In genomic region chr1:241998950-241999495, GRCh38 we compare ENCODE assay signal across 9 cellular contexts. TPM values are rescaled to one million over a fixed set of nuclear protein-coding genes. Genes with fewer than 3 reads are reported as not detected.
DNase-seq lines count a peak whose midpoint lies in the region; ATAC-seq and TF ChIP-seq lines count a peak whose summit lies in the region.
"Had no signal": no experiment of that assay in that cellular context is flagged by ENCODE, and none has a peak within 500 bp of the region (broad histone marks: within the 10 kb centered on the region; RNA-seq: fewer than 3 reads in every experiment).

TSS of gene MAP1LC3C (minus strand) at chr1:241999098. CDS start at chr1:241999008, 90 bp downstream.

- H3K4me1 ChIP-seq in Karpas-422 (ENCODE audit: low read length): peaks cover 4% of the 10 kb centered on the region

- no peaks in the 10 kb centered on the region for H4K20me1 ChIP-seq in Karpas-422 (ENCODE audit: insufficient read depth, low read depth, low read length)

- H3K36me3 ChIP-seq in Karpas-422 (ENCODE audit: insufficient read depth, low read length): no peaks in the 10 kb centered on the region

- peak within 1 kb of the TSS; percentile 54 for H3K4me3 ChIP-seq in AG04449 (ENCODE audit: low read depth, low read length)
- no peak within 1 kb of the TSS for H3K4me3 ChIP-seq in Karpas-422 (ENCODE audit: low read length)

- intact Hi-C loops in natural killer cell (cut with micrococcal nuclease): loop anchor here (1.0 kb wide), 3 partner anchors 103 to 468 kb away; no protein-coding TSS in a partner anchor

- no peak within 1 kb of the TSS for H3K4me2 ChIP-seq in Karpas-422 (ENCODE audit: low read depth, low read length, poor library complexity, severe bottlenecking)

- H2AFZ ChIP-seq in Karpas-422 (ENCODE audit: low read length): no peak within 1 kb of the TSS

- ATAC-seq in natural killer cell: no peak

- no peak within 1 kb of the TSS for H3K27ac ChIP-seq in Karpas-422 (ENCODE audit: low read length)

- H3K4me1 Mint-ChIP-seq in IgD-negative memory B cell: peaks cover 0 to 3% (median 2%) of the 10 kb centered on the region in 3 donors
- H3K4me1 Mint-ChIP-seq in endothelial cell (ENCODE audit: unreplicated experiment): peaks cover 14% of the 10 kb centered on the region
- H3K4me1 Mint-ChIP-seq in natural killer cell: peaks cover 6% of the 10 kb centered on the region in 2 donors

- H3K36me3 Mint-ChIP-seq in IgD-negative memory B cell: peaks cover 5% of the 10 kb centered on the region
- H3K36me3 Mint-ChIP-seq in endothelial cell (ENCODE audit: low read depth, unreplicated experiment): no peaks in the 10 kb centered on the region
- H3K36me3 Mint-ChIP-seq in natural killer cell: no peaks in the 10 kb centered on the region

- H3K79me2 ChIP-seq in Karpas-422 (ENCODE audit: low read length): no peaks in the 10 kb centered on the region

- no peak within 1 kb of the TSS for H3K9ac ChIP-seq in Karpas-422 (ENCODE audit: low read length)

- H3K27me3 Mint-ChIP-seq in IgD-negative memory B cell: peaks cover 2% of the 10 kb centered on the region
- H3K27me3 Mint-ChIP-seq in endothelial cell (ENCODE audit: unreplicated experiment): peaks cover 6% of the 10 kb centered on the region
- no peaks in the 10 kb centered on the region for H3K27me3 Mint-ChIP-seq in natural killer cell (ENCODE audit: low read depth in 2 of 2)

- CTCF ChIA-PET in AG04449 (lab: Yijun Ruan, JAX): interaction anchor here (0.8 to 7.2 kb wide), 29 partner anchors 9 to 462 kb away, joined by 3 to 73 read pairs (median 4); partner anchors contain the start of gene EXO1

- DNase-seq in AG04449 (ENCODE audit: low read depth, low spot score) (no peak), endothelial cell (ENCODE audit: low spot score) (peak; percentile 22), natural killer cell (no peak), amniotic stem cell (lab: John Stamatoyannopoulos, UW) (no peak), NCI-H128 (lab: John Stamatoyannopoulos, UW; ENCODE audit: unreplicated experiment) (no peak), NCI-H526 treated with DMSO at 0.1 percent for 48 hours (lab: John Stamatoyannopoulos, UW) (no peak), Karpas-422 (no peak)
- DNase-seq: NCI-H774 had no signal

- peak within 1 kb of the TSS in 3 of 4 donors; percentile 70 to 83 (median 77) for H3K4me3 Mint-ChIP-seq in IgD-negative memory B cell
- H3K4me3 Mint-ChIP-seq in endothelial cell (ENCODE audit: unreplicated experiment): peak within 1 kb of the TSS; percentile 82
- peak within 1 kb of the TSS; percentile 66 for H3K4me3 Mint-ChIP-seq in natural killer cell

- H3K9me3 ChIP-seq in Karpas-422 (ENCODE audit: low read length): no peaks in the 10 kb centered on the region

- H3K27me3 ChIP-seq in Karpas-422 (ENCODE audit: low read length): no peaks in the 10 kb centered on the region

- POLR2A ChIA-PET in AG04449 (lab: Yijun Ruan, JAX): no interaction called here

- no peak within 1 kb of the TSS for H3K27ac Mint-ChIP-seq in IgD-negative memory B cell
- peak within 1 kb of the TSS; percentile 79 for H3K27ac Mint-ChIP-seq in endothelial cell (ENCODE audit: unreplicated experiment)
- H3K27ac Mint-ChIP-seq in natural killer cell: no peak within 1 kb of the TSS

- no peaks in the 10 kb centered on the region for H3K9me2 ChIP-seq in Karpas-422 (replicated peaks; ENCODE audit: insufficient read depth, low read length)

- TF ChIP-seq CTCF in AG04449 (IDR thresholded peaks at IDR 0.05; ENCODE audit: insufficient read depth, low read length, missing control alignments): no peak
- TF ChIP-seq CTCF in endothelial cell (IDR thresholded peaks at IDR 0.05; ENCODE audit: unreplicated experiment): no peak
- TF ChIP-seq CTCF in natural killer cell (IDR thresholded peaks at IDR 0.05): no peak

- no peaks in the 10 kb centered on the region for H3K9me3 Mint-ChIP-seq in IgD-negative memory B cell
- no peaks in the 10 kb centered on the region for H3K9me3 Mint-ChIP-seq in endothelial cell (ENCODE audit: unreplicated experiment)
- no peaks in the 10 kb centered on the region for H3K9me3 Mint-ChIP-seq in natural killer cell

RNA-seq across cellular contexts. Expression of gene MAP1LC3C, which starts in this region (rescaled TPM):
- not detected for polyA plus RNA-seq in IgD-negative memory B cell
- total RNA-seq in endothelial cell (ENCODE audit: unreplicated experiment): 1.7 TPM
- not detected for total RNA-seq in natural killer cell
- 0.67 and 2.2 TPM in 2 replicates for total RNA-seq in Karpas-422 (2014; rRNA removed; shearing (Covaris generic); ENCODE audit: low replicate concordance)
